23 cellular contexts compared by ENCODE assay signal in genomic region chr11:59012106-59012941, GRCh38.
A peak's percentile ranks its signal among the peaks of the same experiment; 100 is the strongest.
DNase-seq lines count a peak whose midpoint lies in the region; ATAC-seq, FAIRE-seq and TF ChIP-seq lines count a peak whose summit lies in the region.
"Had no signal": no experiment of that assay in that cellular context is flagged by ENCODE, and none has a peak within 500 bp of the region (broad histone marks: within the 10 kb centered on the region; RNA-seq: fewer than 3 reads in every experiment).

No MANE protein-coding gene starts in this region.

- no peaks in the 10 kb centered on the region for H3K79me2 ChIP-seq in OCI-LY7 (ENCODE audit: insufficient read depth, low read depth, low read length)

- H3K9me3 ChIP-seq in OCI-LY7 (ENCODE audit: low read length): no peaks in the 10 kb centered on the region
- H3K9me3 ChIP-seq in lower lobe of right lung: no peaks in the 10 kb centered on the region
- H3K9me3 ChIP-seq in upper lobe of left lung: no peaks in the 10 kb centered on the region
- H3K9me3 ChIP-seq in mucosa of descending colon: no peaks in the 10 kb centered on the region
- H3K9me3 ChIP-seq: thoracic aorta had no signal

- H3K27me3 ChIP-seq in lower lobe of right lung (ENCODE audit: low read depth): no peaks in the 10 kb centered on the region
- H3K27me3 ChIP-seq in upper lobe of left lung: no peaks in the 10 kb centered on the region

- TF ChIP-seq POLR2A in GM12892 (IDR thresholded peaks at IDR 0.05; ENCODE audit: low read depth, low read length) (no peak), upper lobe of left lung (IDR thresholded peaks at IDR 0.05) (no peak)

- ATAC-seq in lower lobe of right lung (peak; percentile 62 to 84), upper lobe of left lung (ENCODE audit: low FRiP score in 2 of 2) (peak; percentile 30 to 35), HG03175 (IDR thresholded peaks at IDR 0.05; ENCODE audit: unreplicated experiment) (no peak), mucosa of descending colon (no peak)
- ATAC-seq: activated T-cell treated with anti-CD3 and anti-CD28 coated beads, Interleukin-2, amount 50 U/mL, for 4 hours; SK-N-SH treated with all-trans-retinoic acid at 6 μM for 48 hours had no signal

- H3K27ac ChIP-seq in OCI-LY7 (ENCODE audit: low read depth, low read length, poor library complexity, severe bottlenecking) (peak overlapping the region; percentile 30), lower lobe of right lung (peak overlapping the region; percentile 24), upper lobe of left lung (peak overlapping the region in 1 of 4 donors; percentile 11)
- H3K27ac ChIP-seq: thoracic aorta had no signal

- CTCF ChIA-PET in OCI-LY7 (lab: Charles Lee; ENCODE audit: unreplicated experiment): no interaction called here

- no peaks in the 10 kb centered on the region for H3K9me2 ChIP-seq in OCI-LY7 (ENCODE audit: insufficient read depth, low read length)

- intact Hi-C loops in OCI-LY7 (cut with micrococcal nuclease; ENCODE audit: unreplicated experiment): no loop called here
- intact Hi-C loops in lower lobe of right lung (cut with DNase I): no loop called here
- intact Hi-C loops in mucosa of descending colon (cut with DNase I, micrococcal nuclease): no loop called here

- no peak overlapping the region for H3K4me3 ChIP-seq in OCI-LY7 (ENCODE audit: low read depth, low read length, poor library complexity, severe bottlenecking)
- no peak overlapping the region for H3K4me3 ChIP-seq in lower lobe of right lung
- no peak overlapping the region for H3K4me3 ChIP-seq in upper lobe of left lung
- H3K4me3 ChIP-seq in mucosa of descending colon: no peak overlapping the region
- H3K4me3 ChIP-seq: thoracic aorta had no signal

- peak overlapping the region; percentile 87 for H2AFZ ChIP-seq in OCI-LY7 (ENCODE audit: low read length)

- POLR2A ChIA-PET in OCI-LY7 (lab: Charles Lee): interaction anchor here (0.6 kb wide), 1 partner anchor 32 kb away, joined by 3 read pairs; no protein-coding TSS in a partner anchor

- TF ChIP-seq CTCF in OCI-LY7 (conservative IDR thresholded peaks at IDR 0.05; ENCODE audit: low read length): no peak
- no peak for TF ChIP-seq CTCF in lower lobe of right lung (IDR thresholded peaks at IDR 0.05)
- no peak for TF ChIP-seq CTCF in upper lobe of left lung (IDR thresholded peaks at IDR 0.05)
- no peak for TF ChIP-seq CTCF in mucosa of descending colon (IDR thresholded peaks at IDR 0.05)

- 51 to 69% methylated on average over 5 of the region's 5 CpGs for WGBS in upper lobe of left lung, 2 donors

- TF ChIP-seq EP300 in upper lobe of left lung (IDR thresholded peaks at IDR 0.05): no peak

- H3K36me3 ChIP-seq in OCI-LY7 (ENCODE audit: insufficient read depth, low read length) (no peaks in the 10 kb centered on the region), lower lobe of right lung (no peaks in the 10 kb centered on the region), upper lobe of left lung (no peaks in the 10 kb centered on the region), mucosa of descending colon (ENCODE audit: low read depth) (no peaks in the 10 kb centered on the region)
- H3K36me3 ChIP-seq: thoracic aorta had no signal

- no TSS peak for BruUV-seq in OCI-LY7 (replicated peaks; lab: Mats Ljungman, UMichigan)

- DNase-seq in GM12892 (ENCODE audit: insufficient read length) (no peak), OCI-LY7 (ENCODE audit: low spot score) (peak; percentile 30), lower lobe of right lung (no peak), upper lobe of left lung (no peak), hippocampal formation (lab: John Stamatoyannopoulos, UW) (no peak), mucosa of descending colon (no peak)
- DNase-seq: activated CD4-positive, alpha-beta T cell treated with anti-CD3 and anti-CD28 coated beads for 48 hours; activated naive CD4-positive, alpha-beta T cell treated with anti-CD3 and anti-CD28 coated beads for 36 hours; activated T-cell treated with anti-CD3 and anti-CD28 coated beads, Interleukin-2, amount 50 U/mL, for 4 hours; GF-D8; kidney glomerular epithelial cell; naive thymus-derived CD4-positive, alpha-beta T cell; NCI-H1092 treated with DMSO at 0.1 percent for 48 hours; NCI-H1930; occipital lobe; OCI-M1; stimulated activated CD4-positive, alpha-beta T cell treated with anti-CD3 and anti-CD28 coated beads, Interleukin-4, amount 100 ng/mL, for 1 hour; stimulated activated naive CD4-positive, alpha-beta T cell; T-helper 2 cell had no signal

- H3K4me2 ChIP-seq in OCI-LY7 (ENCODE audit: low read length): peak overlapping the region; percentile 48

- H3K4me1 ChIP-seq in OCI-LY7 (ENCODE audit: insufficient read depth, low read length, poor library complexity, severe bottlenecking): peaks cover 36% of the 10 kb centered on the region
- H3K4me1 ChIP-seq in lower lobe of right lung: peaks cover 10% of the 10 kb centered on the region
- H3K4me1 ChIP-seq in upper lobe of left lung: peaks cover 0 to 7% (median 2%) of the 10 kb centered on the region in 4 donors
- no peaks in the 10 kb centered on the region for H3K4me1 ChIP-seq in mucosa of descending colon (ENCODE audit: low read depth)

- peak; percentile 78 for FAIRE-seq in GM12892 (lab: Jason Lieb, UNC)
- FAIRE-seq: H54 had no signal

- H4K20me1 ChIP-seq in OCI-LY7 (ENCODE audit: insufficient read depth, low read length): no peaks in the 10 kb centered on the region

Comparison
In these comparisons a context has a peak if more than half of its experiments do, and no peak if none do; other contexts are left out.
1. ATAC-seq: peak in lower lobe of right lung (2 of 2) and upper lobe of left lung (2 of 2); none in HG03175 (single experiment) and mucosa of descending colon (single experiment).